14 cellular contexts compared by ENCODE assay signal in the genomic region with DNA sequence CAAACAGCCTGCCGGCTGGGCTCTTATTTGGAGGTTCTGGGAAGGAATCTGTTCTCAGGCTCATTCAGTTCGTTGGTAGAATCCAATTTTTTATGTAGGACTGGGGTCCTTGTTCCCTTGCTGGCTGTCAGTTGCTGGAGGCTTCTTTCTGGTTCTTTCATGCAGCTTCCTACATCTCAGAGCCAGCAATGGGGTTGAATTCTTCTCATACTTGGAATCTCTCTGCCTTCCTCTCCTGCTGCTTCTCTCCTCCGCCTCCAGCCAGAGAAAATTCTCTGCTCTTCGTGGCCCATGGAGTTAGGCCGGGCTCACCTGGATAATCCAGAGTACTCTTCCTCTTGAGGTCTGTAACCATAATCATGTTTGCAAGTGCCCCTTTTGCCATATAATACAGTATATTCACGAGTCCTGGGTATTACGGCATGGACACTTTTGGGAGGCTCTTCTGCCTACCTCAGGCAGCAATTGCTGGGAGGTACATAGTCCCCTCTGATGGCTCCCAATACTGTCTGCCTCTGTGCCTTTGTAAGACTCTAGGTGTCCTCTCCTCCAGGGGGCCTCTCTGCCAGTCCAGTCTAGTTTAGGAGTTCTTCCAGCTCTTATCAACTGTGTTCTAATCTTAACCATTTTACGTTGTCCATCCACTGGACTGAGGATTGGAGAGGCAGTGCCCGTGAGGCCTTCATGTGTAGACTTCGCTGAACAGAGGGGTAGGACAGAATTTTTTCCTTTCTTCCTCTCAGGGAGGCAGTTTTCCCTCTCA. TPM values are rescaled to one million over a fixed set of nuclear protein-coding genes. Genes with fewer than 3 reads are reported as not detected.
DNase-seq lines count a peak whose midpoint lies in the region; ATAC-seq and TF ChIP-seq lines count a peak whose summit lies in the region.
"Had no signal": no experiment of that assay in that cellular context is flagged by ENCODE, and none has a peak within 500 bp of the region (broad histone marks: within the 10 kb centered on the region; RNA-seq: fewer than 3 reads in every experiment).

No MANE protein-coding gene starts in this region.

- POLR2A ChIA-PET in AG04450 (lab: Yijun Ruan, JAX): no interaction called here
- POLR2A ChIA-PET in HCT116 (lab: Charles Lee): no interaction called here

- H3K9me2 ChIP-seq in HCT116 (ENCODE audit: insufficient read depth): no peaks in the 10 kb centered on the region

- CTCF ChIA-PET in AG04450 (lab: Charles Lee): interaction anchor here (1.0 kb wide), 1 partner anchor 14 kb away, joined by 3 read pairs; no protein-coding TSS in a partner anchor
- CTCF ChIA-PET in HCT116 (lab: Charles Lee): no interaction called here

- no peak for TF ChIP-seq CTCF in AG04450 (IDR thresholded peaks at IDR 0.05; ENCODE audit: low read depth, low read length)
- TF ChIP-seq CTCF in HCT116 (IDR thresholded peaks at IDR 0.05 in 2 of 3, conservative IDR thresholded peaks at IDR 0.05 in 1 of 3; ENCODE audit: borderline replicate concordance in 1 of 3, insufficient read depth in 1 of 3, low read depth in 2 of 3, low read length in 2 of 3): no peak
- TF ChIP-seq CTCF in ascending aorta (IDR thresholded peaks at IDR 0.05): no peak

- RAD21 ChIA-PET in HCT116 (lab: Charles Lee; ENCODE audit: low non-redundant PET in 1 of 2, low total read pairs in 2 of 2, uncharacterized antibody in 2 of 2, unreplicated experiment in 2 of 2): no interaction called here

- H3K27ac ChIP-seq in AG04450 (ENCODE audit: low read depth, low read length) (no peak overlapping the region), HCT116 (ENCODE audit: low read depth, low read length) (no peak overlapping the region), mesodermal cell (ENCODE audit: low read depth, low read length, severe bottlenecking) (no peak overlapping the region), ascending aorta (no peak overlapping the region)
- H3K27ac ChIP-seq: epithelial cell of prostate, transverse colon had no signal

- peaks cover 95% of the 10 kb centered on the region for H3K79me2 ChIP-seq in HCT116 (ENCODE audit: insufficient read depth, low read length)

- TF ChIP-seq POLR2A in HCT116 (IDR thresholded peaks at IDR 0.05; ENCODE audit: borderline replicate concordance, extremely low read depth, insufficient read depth, insufficient read length): no peak

- WGBS in mesodermal cell (ENCODE audit: insufficient coverage in 2 of 2), 2 experiments: 71 to 78% methylated on average over 8 to 10 of the region's 10 CpGs

- H3K9me3 ChIP-seq in AG04450 (ENCODE audit: control insufficient read depth, insufficient read depth, low read length) (no peaks in the 10 kb centered on the region; the same call in 1 of the 2 replicates), HCT116 (ENCODE audit: control insufficient read depth in 1 of 2, insufficient read depth in 1 of 2, low read depth in 1 of 2, low read length in 2 of 2) (no peaks in the 10 kb centered on the region), adipocyte (ENCODE audit: control insufficient read depth, low read length) (no peaks in the 10 kb centered on the region), mesodermal cell (ENCODE audit: control insufficient read depth, low read length) (no peaks in the 10 kb centered on the region), ascending aorta (no peaks in the 10 kb centered on the region)

- no peak overlapping the region for H2AFZ ChIP-seq in HCT116 (ENCODE audit: low read depth, low read length, poor library complexity, severe bottlenecking)

- H3K36me3 ChIP-seq in HCT116 (ENCODE audit: control insufficient read depth in 1 of 2, insufficient read depth in 2 of 2, low read length in 2 of 2) (peaks cover 3 to 5% of the 10 kb centered on the region in 2 experiments; a peak in 1 of 4 replicates), adipocyte (ENCODE audit: control insufficient read depth, insufficient read depth, low read length, severe bottlenecking) (peaks cover 11% of the 10 kb centered on the region), mesodermal cell (ENCODE audit: control insufficient read depth, insufficient read depth, low read length) (peaks cover 6% of the 10 kb centered on the region), ascending aorta (peaks cover 0 to 16% of the 10 kb centered on the region in 2 donors)
- H3K36me3 ChIP-seq: transverse colon had no signal

- ATAC-seq in HCT116 (no peak), GM21515 (IDR thresholded peaks at IDR 0.05; ENCODE audit: unreplicated experiment) (no peak), Right ventricle myocardium superior (ENCODE audit: poor library complexity) (no peak)

- H3K4me3 ChIP-seq in AG04450 (ENCODE audit: low read depth, low read length): peak overlapping the region; percentile 32; the same call in 1 of the 2 replicates
- H3K4me3 ChIP-seq in HCT116 (replicated peaks in 1 of 2; ENCODE audit: low read depth in 1 of 2, low read length in 2 of 2): no peak overlapping the region
- peak overlapping the region; percentile 97 for H3K4me3 ChIP-seq in adipocyte (ENCODE audit: low read length)
- H3K4me3 ChIP-seq in mesodermal cell (ENCODE audit: extremely low read depth, insufficient read depth, low read length, poor library complexity, severe bottlenecking): peak overlapping the region; percentile 96
- H3K4me3 ChIP-seq in ascending aorta: peak overlapping the region in 1 of 2 donors; percentile 89
- H3K4me3 ChIP-seq: lung had no signal

- intact Hi-C loops in HCT116 (cut with micrococcal nuclease) (no loop called here), ascending aorta (cut with DNase I) (no loop called here), Right ventricle myocardium superior (cut with DNase I) (no loop called here)

- TF ChIP-seq RAD21 in HCT116 (IDR thresholded peaks at IDR 0.05; ENCODE audit: low read depth): no peak

- DNase-seq in AG04450 (ENCODE audit: low read depth, low spot score) (no peak), HCT116 (ENCODE audit: low read depth, low spot score) (no peak), adipocyte (ENCODE audit: low read depth) (peak; percentile 8), ascending aorta (ENCODE audit: low spot score in 2 of 2) (no peak), hippocampal formation (lab: John Stamatoyannopoulos, UW) (no peak), Right ventricle myocardium superior (no peak)
- DNase-seq: NCI-H2081; stimulated activated CD4-positive, alpha-beta T cell treated with anti-CD3 and anti-CD28 coated beads, Interleukin-1b, Interleukin-23, amount 100 ng/mL, for 48 hours; SW 1271; transverse colon had no signal

- H3K27me3 ChIP-seq in AG04450 (ENCODE audit: control insufficient read depth, insufficient read depth, low read length): no peaks in the 10 kb centered on the region
- H3K27me3 ChIP-seq in HCT116 (ENCODE audit: insufficient read depth, low read length): no peaks in the 10 kb centered on the region
- H3K27me3 ChIP-seq in adipocyte (replicated peaks; ENCODE audit: control insufficient read depth, insufficient read depth, low read length): no peaks in the 10 kb centered on the region
- no peaks in the 10 kb centered on the region for H3K27me3 ChIP-seq in ascending aorta
- H3K27me3 ChIP-seq: transverse colon had no signal

- H3K4me2 ChIP-seq in HCT116 (ENCODE audit: low read length): peak overlapping the region; percentile 93

- no TSS peak for BruUV-seq in HCT116 (replicated peaks; lab: Mats Ljungman, UMichigan)

- no peaks in the 10 kb centered on the region for H4K20me1 ChIP-seq in HCT116 (ENCODE audit: insufficient read depth)

- H3K9ac ChIP-seq in HCT116 (ENCODE audit: low read length) (no peak overlapping the region), adipocyte (ENCODE audit: low read length) (no peak overlapping the region)

- H3K4me1 ChIP-seq in HCT116 (ENCODE audit: control insufficient read depth in 1 of 2, insufficient read depth in 2 of 2, low read length in 2 of 2) (peaks cover 11 to 19% of the 10 kb centered on the region in 2 experiments; a peak in 3 of 4 replicates), adipocyte (ENCODE audit: control insufficient read depth, insufficient read depth, low read length) (peaks cover 39% of the 10 kb centered on the region), mesodermal cell (ENCODE audit: control insufficient read depth, insufficient read depth, low read length, poor library complexity, severe bottlenecking) (peaks cover 16% of the 10 kb centered on the region), ascending aorta (peaks cover 7 to 28% of the 10 kb centered on the region in 2 donors)

TF ChIP-seq in HCT116, 20 proteins besides CTCF, POLR2A, EP300 and RAD21:
- no peak for TF ChIP-seq ZNF274 (IDR thresholded peaks at IDR 0.05; ENCODE audit: low read depth, low read length)
- no peak for TF ChIP-seq TCF7L2 (IDR thresholded peaks at IDR 0.05; ENCODE audit: borderline replicate concordance, extremely low read depth, insufficient read depth, insufficient read length)
- TF ChIP-seq CEBPB (IDR thresholded peaks at IDR 0.05; ENCODE audit: low read depth): no peak

RNA-seq across cellular contexts. Expression of gene TRMT44, which starts 2.2 kb away (rescaled TPM):
- 6.9 and 7.0 TPM in 2 replicates for polyA plus RNA-seq in AG04450 (2011; rRNA removed)
- 10.3 and 10.5 TPM in 2 replicates for polyA minus RNA-seq in AG04450 (2011; rRNA and poly(A)+ RNA removed)
- 25.8 TPM for total RNA-seq in HCT116 (2021; ENCODE audit: unreplicated experiment)
- polyA plus RNA-seq in HCT116 (2012): 8.2 and 10.2 TPM in 2 replicates
- polyA plus RNA-seq in mesodermal cell (2013, experiment 1 of 2): 9.2 TPM
- 9.7 TPM for polyA plus RNA-seq in mesodermal cell (2013, experiment 2 of 2)
- 39.8 TPM for total RNA-seq in ascending aorta
- total RNA-seq in Right ventricle myocardium superior: 8.4 TPM

RNA-seq across cellular contexts. Expression of gene ACOX3, which starts 2.3 kb away (rescaled TPM):
- 7.9 and 10.2 TPM in 2 replicates for polyA plus RNA-seq in AG04450 (2011; rRNA removed)
- polyA minus RNA-seq in AG04450 (2011; rRNA and poly(A)+ RNA removed): 10.0 and 12.5 TPM in 2 replicates
- total RNA-seq in HCT116 (2021; ENCODE audit: unreplicated experiment) (16.9 TPM), ascending aorta (74.5 TPM), Right ventricle myocardium superior (22.5 TPM)
- polyA plus RNA-seq in HCT116 (2012): 14.0 and 14.6 TPM in 2 replicates
- 15.2 TPM for polyA plus RNA-seq in mesodermal cell (2013, experiment 1 of 2)
- 13.1 TPM for polyA plus RNA-seq in mesodermal cell (2013, experiment 2 of 2)

Comparison
In these comparisons a context has a peak if more than half of its experiments do, and no peak if none do; other contexts are left out.
1. H3K4me3 ChIP-seq: peak in AG04450 (single experiment), adipocyte (single experiment) and mesodermal cell (single experiment); none in HCT116 (0 of 2).